11 cellular contexts compared by ENCODE assay signal in genomic region chr2:237707859-237708398, GRCh38.
DNase-seq lines count a peak whose midpoint lies in the region; ATAC-seq, FAIRE-seq and TF ChIP-seq lines count a peak whose summit lies in the region.
"Had no signal": no experiment of that assay in that cellular context is flagged by ENCODE, and none has a peak within 500 bp of the region (broad histone marks: within the 10 kb centered on the region; RNA-seq: fewer than 3 reads in every experiment).

No MANE protein-coding gene starts in this region.

- no peak overlapping the region for H3K27ac Mint-ChIP-seq in activated CD8-positive, alpha-beta memory T cell treated with anti-CD3 and anti-CD28 coated beads, Interleukin-2, amount 10 ng/mL, durations not matched to agents 7 days and 5 days
- H3K27ac Mint-ChIP-seq in mesothelial cell of epicardium (peak overlapping the region; percentile 36), type B pancreatic cell (peak overlapping the region; percentile 41)

- TF ChIP-seq CTCF in dorsolateral prefrontal cortex (IDR thresholded peaks at IDR 0.05 in 54 of 56, conservative IDR thresholded peaks at IDR 0.05 in 2 of 56; ENCODE audit: low read depth in 1 of 56, partially characterized antibody in 56 of 56) (no peak), mesothelial cell of epicardium (IDR thresholded peaks at IDR 0.05; ENCODE audit: unreplicated experiment) (no peak), type B pancreatic cell (conservative IDR thresholded peaks at IDR 0.05) (no peak)

- FAIRE-seq in H54 (lab: Jason Lieb, UNC) = no peak
- FAIRE-seq: colon had no signal

- H3K27ac ChIP-seq in dorsolateral prefrontal cortex = peak overlapping the region in 31 of 59 donors; percentile 1 to 74 (median 36)

- intact Hi-C loops in dorsolateral prefrontal cortex (cut with DNase I) = no loop called here

- no peak overlapping the region for H3K4me3 ChIP-seq in dorsolateral prefrontal cortex

- H3K27me3 Mint-ChIP-seq in activated CD8-positive, alpha-beta memory T cell treated with anti-CD3 and anti-CD28 coated beads, Interleukin-2, amount 10 ng/mL, durations not matched to agents 7 days and 5 days = no peaks in the 10 kb centered on the region
- no peaks in the 10 kb centered on the region for H3K27me3 Mint-ChIP-seq in mesothelial cell of epicardium (ENCODE audit: low read depth)
- no peaks in the 10 kb centered on the region for H3K27me3 Mint-ChIP-seq in type B pancreatic cell
- H3K27me3 Mint-ChIP-seq: stimulated activated naive B cell treated with anti-CD40 and anti-IgM and Interleukin-4, amounts not matched to agents 10 μg/mL and 1 μg/mL and 100 μg/mL, for 72 hours had no signal

- no peak overlapping the region for H3K4me3 Mint-ChIP-seq in activated CD8-positive, alpha-beta memory T cell treated with anti-CD3 and anti-CD28 coated beads, Interleukin-2, amount 10 ng/mL, durations not matched to agents 7 days and 5 days
- H3K4me3 Mint-ChIP-seq in mesothelial cell of epicardium (no peak overlapping the region), type B pancreatic cell (no peak overlapping the region)

- no peaks in the 10 kb centered on the region for H3K27me3 ChIP-seq in dorsolateral prefrontal cortex

- no peaks in the 10 kb centered on the region for H3K9me3 Mint-ChIP-seq in activated CD8-positive, alpha-beta memory T cell treated with anti-CD3 and anti-CD28 coated beads, Interleukin-2, amount 10 ng/mL, durations not matched to agents 7 days and 5 days (ENCODE audit: low read depth)
- H3K9me3 Mint-ChIP-seq in mesothelial cell of epicardium = no peaks in the 10 kb centered on the region
- no peaks in the 10 kb centered on the region for H3K9me3 Mint-ChIP-seq in type B pancreatic cell

- H3K36me3 Mint-ChIP-seq in activated CD8-positive, alpha-beta memory T cell treated with anti-CD3 and anti-CD28 coated beads, Interleukin-2, amount 10 ng/mL, durations not matched to agents 7 days and 5 days = peaks cover 32% of the 10 kb centered on the region
- peaks cover 5% of the 10 kb centered on the region for H3K36me3 Mint-ChIP-seq in mesothelial cell of epicardium
- H3K36me3 Mint-ChIP-seq in type B pancreatic cell = peaks cover 15% of the 10 kb centered on the region

- ATAC-seq in activated CD8-positive, alpha-beta memory T cell treated with anti-CD3 and anti-CD28 coated beads, Interleukin-2, amount 10 ng/mL, durations not matched to agents 7 days and 5 days = no peak
- ATAC-seq in GM19452 (IDR thresholded peaks at IDR 0.05; ENCODE audit: unreplicated experiment) = no peak
- ATAC-seq: stimulated activated naive B cell treated with anti-CD40 and anti-IgM and Interleukin-4, amounts not matched to agents 10 μg/mL and 1 μg/mL and 100 μg/mL, for 72 hours had no signal

- no peak for TF ChIP-seq POLR2A in H54 (IDR thresholded peaks at IDR 0.05; ENCODE audit: low read depth, low read length)

- peaks cover 48% of the 10 kb centered on the region for H3K4me1 Mint-ChIP-seq in activated CD8-positive, alpha-beta memory T cell treated with anti-CD3 and anti-CD28 coated beads, Interleukin-2, amount 10 ng/mL, durations not matched to agents 7 days and 5 days
- H3K4me1 Mint-ChIP-seq in mesothelial cell of epicardium = peaks cover 49% of the 10 kb centered on the region
- peaks cover 19% of the 10 kb centered on the region for H3K4me1 Mint-ChIP-seq in type B pancreatic cell (ENCODE audit: unreplicated experiment)

- DNase-seq in activated CD8-positive, alpha-beta memory T cell treated with anti-CD3 and anti-CD28 coated beads, Interleukin-2, amount 10 ng/mL, durations not matched to agents 7 days and 5 days = peak; percentile 40
- DNase-seq in activated CD8-positive, alpha-beta memory T cell treated with anti-CD3 and anti-CD28 coated beads for 24 hours = no peak
- no peak for DNase-seq in dorsolateral prefrontal cortex
- no peak for DNase-seq in mesothelial cell of epicardium (ENCODE audit: low spot score in 2 of 2, unreplicated experiment in 2 of 2)
- no peak for DNase-seq in type B pancreatic cell (ENCODE audit: extremely low spot score, unreplicated experiment)
- no peak for DNase-seq in HT-29 (ENCODE audit: low spot score)
- no peak for DNase-seq in H54 (ENCODE audit: insufficient read length, low spot score)
- DNase-seq: stimulated activated naive B cell treated with anti-CD40 and anti-IgM and Interleukin-4, amounts not matched to agents 10 μg/mL and 1 μg/mL and 100 μg/mL, for 72 hours; T1000 had no signal

- CTCF ChIA-PET in activated CD8-positive, alpha-beta memory T cell treated with anti-CD3 and anti-CD28 coated beads, Interleukin-2, amount 10 ng/mL, durations not matched to agents 7 days and 5 days (lab: Charles Lee) = interaction anchor here (0.6 to 3.1 kb wide), 9 partner anchors 10 to 128 kb away, joined by 3 to 26 read pairs (median 3); no protein-coding TSS in a partner anchor
